20 cellular contexts compared by ENCODE assay signal in genomic region chr2:53874401-53874950, GRCh38.
"Had no signal": no experiment of that assay in that cellular context is flagged by ENCODE, and none has a peak within 500 bp of the region (broad histone marks: within the 10 kb centered on the region; RNA-seq: fewer than 3 reads in every experiment).

No MANE protein-coding gene starts in this region.

- H3K4me3 ChIP-seq: MG63 had no signal

- H3K27ac ChIP-seq: RWPE1 had no signal

- H3K9me3 ChIP-seq: MG63 had no signal

- ATAC-seq: Panc1, PC-3, SK-N-SH treated with all-trans-retinoic acid at 6 μM for 48 hours had no signal

- H3K27me3 ChIP-seq: MG63 had no signal

- DNase-seq: KBM-7; MG63; NCI-H1092; NCI-H1105 treated with DMSO at 0.1 percent for 48 hours; NCI-H1417 treated with DMSO at 0.1 percent for 48 hours; NCI-H146; NCI-H1694 treated with DMSO at 0.1 percent for 48 hours; NCI-H1930; NCI-H2081; NCI-H2107; NCI-H2227 treated with DMSO at 0.1 percent for 48 hours; NCI-H524; NCI-H526 treated with DMSO at 0.1 percent for 48 hours; NCI-H748 treated with DMSO at 0.1 percent for 48 hours; NK-92 treated with Interleukin-12 subunit alpha and Interleukin-12 subunit beta, amount 100 ng/mL, for 24 hours; PC-3; SHP77 had no signal
